8 cellular contexts compared by ENCODE assay signal in genomic region chr1:25543106-25543424, GRCh38. TPM values are rescaled to one million over a fixed set of nuclear protein-coding genes. Genes with fewer than 3 reads are reported as not detected.
DNase-seq lines count a peak whose midpoint lies in the region; ATAC-seq and TF ChIP-seq lines count a peak whose summit lies in the region.

No MANE protein-coding gene starts in this region.

- H3K4me3 ChIP-seq in GM23338 (peak overlapping the region; percentile 80), gastroesophageal sphincter (peak overlapping the region in 1 of 2 donors; percentile 94), skeletal muscle satellite cell (ENCODE audit: low read length) (peak overlapping the region; percentile 51)

- H4K20me1 ChIP-seq in GM23338 (replicated peaks; ENCODE audit: insufficient read depth): peaks cover 12% of the 10 kb centered on the region; the same call in 1 of the 2 replicates

- peaks cover 8% of the 10 kb centered on the region for H3K27me3 Mint-ChIP-seq in GM23338 (ENCODE audit: insufficient read depth, low read depth, poor library complexity)

- H3K4me3 Mint-ChIP-seq in GM23338: peak overlapping the region; percentile 64

- H3F3A ChIP-seq in GM23338 (replicated peaks; ENCODE audit: low read depth): 0 out of 2 replicates have a peak, but pooled peaks cover 5% of the 10 kb centered on the region

- H3K36me3 Mint-ChIP-seq in GM23338 (ENCODE audit: low read depth): no peaks in the 10 kb centered on the region

- no peaks in the 10 kb centered on the region for H3K9me2 ChIP-seq in GM23338 (ENCODE audit: insufficient read depth)

- H3K79me2 ChIP-seq in GM23338 (replicated peaks; ENCODE audit: insufficient read depth): 0 out of 2 replicates have a peak, but pooled peaks cover 4% of the 10 kb centered on the region

- TF ChIP-seq POLR2A in gastroesophageal sphincter (IDR thresholded peaks at IDR 0.05): no peak

- ATAC-seq in GM23338: no peak
- ATAC-seq in gastroesophageal sphincter: no peak
- ATAC-seq in left colon: no peak

- 0 out of 2 replicates have a peak, but pooled peaks cover 7% of the 10 kb centered on the region for H3K27me3 ChIP-seq in GM23338 (ENCODE audit: insufficient read depth)
- no peaks in the 10 kb centered on the region for H3K27me3 ChIP-seq in gastroesophageal sphincter
- no peaks in the 10 kb centered on the region for H3K27me3 ChIP-seq in skeletal muscle satellite cell (ENCODE audit: control insufficient read depth, insufficient read depth, low read length)

- no peaks in the 10 kb centered on the region for H3K9me3 Mint-ChIP-seq in GM23338

- H3K4me1 ChIP-seq in GM23338 (ENCODE audit: insufficient read depth): peaks cover 9% of the 10 kb centered on the region; the same call in 1 of the 2 replicates
- peaks cover 0 to 42% (median 12%) of the 10 kb centered on the region in 3 donors for H3K4me1 ChIP-seq in gastroesophageal sphincter
- peaks cover 14% of the 10 kb centered on the region for H3K4me1 ChIP-seq in skeletal muscle satellite cell (ENCODE audit: control insufficient read depth, insufficient read depth, low read length)

- H3K9me3 ChIP-seq in gastroesophageal sphincter (no peaks in the 10 kb centered on the region), skeletal muscle satellite cell (replicated peaks; ENCODE audit: low read length) (no peaks in the 10 kb centered on the region)

- H3K4me2 ChIP-seq in GM23338 (peak overlapping the region; percentile 92; the same call in 1 of the 2 replicates), skeletal muscle satellite cell (ENCODE audit: low read length) (peak overlapping the region; percentile 54)

- WGBS in gastroesophageal sphincter (ENCODE audit: low coverage in 1 of 2), 2 donors: 30 to 48% methylated on average over 2 of the region's 7 CpGs

- no peak overlapping the region for H3K9ac ChIP-seq in skeletal muscle satellite cell (ENCODE audit: low read depth, low read length)

- TF ChIP-seq CTCF in GM23338 (conservative IDR thresholded peaks at IDR 0.05; ENCODE audit: low read depth in 2 of 2) (no peak), VCaP (conservative IDR thresholded peaks at IDR 0.05) (no peak; the same call in 1 of the 2 replicates), gastroesophageal sphincter (IDR thresholded peaks at IDR 0.05) (no peak)

- H3K36me3 ChIP-seq in GM23338 (ENCODE audit: insufficient read depth) (no peaks in the 10 kb centered on the region), gastroesophageal sphincter (no peaks in the 10 kb centered on the region), skeletal muscle satellite cell (ENCODE audit: insufficient read depth, low read length) (no peaks in the 10 kb centered on the region)

- peaks cover 8% of the 10 kb centered on the region for H3K4me1 Mint-ChIP-seq in GM23338

- no peak for DNase-seq in GM23338 (ENCODE audit: low spot score)
- no peak for DNase-seq in globus pallidus (ENCODE audit: low spot score)
- no peak for DNase-seq in NCI-H345 treated with DMSO at 0.1 percent for 48 hours (lab: John Stamatoyannopoulos, UW; ENCODE audit: unreplicated experiment)
- DNase-seq in left colon: no peak
- no peak for DNase-seq in activated CD8-positive, alpha-beta memory T cell treated with anti-CD3 and anti-CD28 coated beads, Interleukin-2, amount 50 U/mL, for 4 hours

- intact Hi-C loops in left colon (cut with DNase I, micrococcal nuclease): no loop called here

- H3K27ac Mint-ChIP-seq in GM23338: no peak overlapping the region; the same call in 1 of the 2 replicates

- H2AFZ ChIP-seq in GM23338: peak overlapping the region; percentile 97

- no peak for TF ChIP-seq EP300 in gastroesophageal sphincter (IDR thresholded peaks at IDR 0.05)

- H3K27ac ChIP-seq in GM23338 (ENCODE audit: low read depth) (no peak overlapping the region), VCaP (peak overlapping the region; percentile 74), gastroesophageal sphincter (peak overlapping the region in 3 of 4 donors; percentile 87 to 94 (median 94))

TF ChIP-seq in GM23338, 12 proteins besides CTCF, POLR2A, EP300 and RAD21 (continues in another document):
- TF ChIP-seq ETS1 (IDR thresholded peaks at IDR 0.05) (no peak), JUNB (IDR thresholded peaks at IDR 0.05; ENCODE audit: unreplicated experiment) (no peak), ZNF114 (CRISPR knock-in tag; IDR thresholded peaks at IDR 0.05) (no peak), CREB1 (CRISPR knock-in tag; IDR thresholded peaks at IDR 0.05; ENCODE audit: low read depth) (no peak), NANOG (IDR thresholded peaks at IDR 0.05; ENCODE audit: borderline replicate concordance) (no peak), EZH2 (IDR thresholded peaks at IDR 0.05; ENCODE audit: low read depth, unreplicated experiment) (no peak), EZH2phosphoT487 (IDR thresholded peaks at IDR 0.05; ENCODE audit: unreplicated experiment) (no peak), ZNF331 (CRISPR knock-in tag; IDR thresholded peaks at IDR 0.05; ENCODE audit: low read depth) (no peak)
- TF ChIP-seq, protein P1, sequence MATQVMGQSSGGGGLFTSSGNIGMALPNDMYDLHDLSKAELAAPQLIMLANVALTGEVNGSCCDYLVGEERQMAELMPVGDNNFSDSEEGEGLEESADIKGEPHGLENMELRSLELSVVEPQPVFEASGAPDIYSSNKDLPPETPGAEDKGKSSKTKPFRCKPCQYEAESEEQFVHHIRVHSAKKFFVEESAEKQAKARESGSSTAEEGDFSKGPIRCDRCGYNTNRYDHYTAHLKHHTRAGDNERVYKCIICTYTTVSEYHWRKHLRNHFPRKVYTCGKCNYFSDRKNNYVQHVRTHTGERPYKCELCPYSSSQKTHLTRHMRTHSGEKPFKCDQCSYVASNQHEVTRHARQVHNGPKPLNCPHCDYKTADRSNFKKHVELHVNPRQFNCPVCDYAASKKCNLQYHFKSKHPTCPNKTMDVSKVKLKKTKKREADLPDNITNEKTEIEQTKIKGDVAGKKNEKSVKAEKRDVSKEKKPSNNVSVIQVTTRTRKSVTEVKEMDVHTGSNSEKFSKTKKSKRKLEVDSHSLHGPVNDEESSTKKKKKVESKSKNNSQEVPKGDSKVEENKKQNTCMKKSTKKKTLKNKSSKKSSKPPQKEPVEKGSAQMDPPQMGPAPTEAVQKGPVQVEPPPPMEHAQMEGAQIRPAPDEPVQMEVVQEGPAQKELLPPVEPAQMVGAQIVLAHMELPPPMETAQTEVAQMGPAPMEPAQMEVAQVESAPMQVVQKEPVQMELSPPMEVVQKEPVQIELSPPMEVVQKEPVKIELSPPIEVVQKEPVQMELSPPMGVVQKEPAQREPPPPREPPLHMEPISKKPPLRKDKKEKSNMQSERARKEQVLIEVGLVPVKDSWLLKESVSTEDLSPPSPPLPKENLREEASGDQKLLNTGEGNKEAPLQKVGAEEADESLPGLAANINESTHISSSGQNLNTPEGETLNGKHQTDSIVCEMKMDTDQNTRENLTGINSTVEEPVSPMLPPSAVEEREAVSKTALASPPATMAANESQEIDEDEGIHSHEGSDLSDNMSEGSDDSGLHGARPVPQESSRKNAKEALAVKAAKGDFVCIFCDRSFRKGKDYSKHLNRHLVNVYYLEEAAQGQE (IDR thresholded peaks at IDR 0.05; ENCODE audit: unreplicated experiment): no peak

RNA-seq across cellular contexts. Expression of gene LDLRAP1, which starts 0.3 kb away (rescaled TPM):
- 17.1 and 22.7 TPM in 2 replicates for total RNA-seq in GM23338 (2014; rRNA removed; shearing (Covaris generic))
- polyA plus RNA-seq in GM23338 (2016; fragmentation: Nextera tagmentation; extraction: Ambion mirVana): 6.5 and 9.6 TPM in 2 replicates
- total RNA-seq in gastroesophageal sphincter: 10 to 100 TPM; 13.6 to 21.3 (median 17.2) TPM
- total RNA-seq in skeletal muscle satellite cell (2012; rRNA removed): 10.9 and 11.8 TPM in 2 replicates
- total RNA-seq in left colon: 10 to 100 TPM; 37.7 to 40.2 TPM
